16 cellular contexts compared by ENCODE assay signal in genomic region chr22:20248461-20248959, GRCh38. TPM values are rescaled to one million over a fixed set of nuclear protein-coding genes. Genes with fewer than 3 reads are reported as not detected.
DNase-seq lines count a peak whose midpoint lies in the region; ATAC-seq and TF ChIP-seq lines count a peak whose summit lies in the region.
"Had no signal": no experiment of that assay in that cellular context is flagged by ENCODE, and none has a peak within 500 bp of the region (broad histone marks: within the 10 kb centered on the region; RNA-seq: fewer than 3 reads in every experiment).

No MANE protein-coding gene starts in this region.

- no TSS peak for BruUV-seq in PC-3 (replicated peaks; lab: Mats Ljungman, UMichigan)

- POLR2A ChIA-PET in SK-N-SH (lab: Yijun Ruan, JAX) (no interaction called here), PC-3 (lab: Charles Lee; ENCODE audit: unreplicated experiment) (no interaction called here)

- no peak overlapping the region for H3K4me2 ChIP-seq in SK-N-SH
- H3K4me2 ChIP-seq in PC-3 (ENCODE audit: low read length), result no peak overlapping the region

- H3F3A ChIP-seq in SK-N-SH (replicated peaks; ENCODE audit: insufficient read depth), result no peaks in the 10 kb centered on the region
- H3F3A ChIP-seq in PC-3 (ENCODE audit: low read length, unreplicated experiment), result no peaks in the 10 kb centered on the region

- intact Hi-C loops in PC-3 (cut with micrococcal nuclease), result no loop called here

- no peaks in the 10 kb centered on the region for H3K9me3 ChIP-seq in SK-N-SH
- H3K9me3 ChIP-seq in PC-3 (ENCODE audit: low read length), result no peaks in the 10 kb centered on the region

- CTCF ChIA-PET in SK-N-SH (lab: Yijun Ruan, JAX), result interaction anchor here (0.6 to 1.6 kb wide), 4 partner anchors 10 to 92 kb away, joined by 3 to 4 read pairs (median 3); no protein-coding TSS in a partner anchor
- CTCF ChIA-PET in PC-3 (lab: Charles Lee), result no interaction called here

- H3K4me1 ChIP-seq in SK-N-SH (ENCODE audit: control insufficient read depth in 1 of 2, insufficient read depth in 2 of 2, low read depth in 1 of 2, low read length in 1 of 2) (peaks cover 0 to 69% of the 10 kb centered on the region in 2 experiments; a peak in 1 of 4 replicates), PC-3 (ENCODE audit: insufficient read depth, low read length) (no peaks in the 10 kb centered on the region)

- DNase-seq in SK-N-SH (peak; percentile 65), NCI-H446 treated with DMSO at 0.1 percent for 48 hours (lab: John Stamatoyannopoulos, UW) (peak; percentile 37), PC-3 (no peak), occipital lobe (lab: John Stamatoyannopoulos, UW) (no peak)
- DNase-seq: 8988T; CD8-positive, alpha-beta T cell; H7; NCI-H2107; NCI-H226; NCI-H526; Right ventricle myocardium superior had no signal

- H2AFZ ChIP-seq in SK-N-SH (ENCODE audit: low read depth) (no peak overlapping the region), PC-3 (ENCODE audit: low read length) (no peak overlapping the region)

- TF ChIP-seq EP300 in SK-N-SH (IDR thresholded peaks at IDR 0.05; ENCODE audit: borderline replicate concordance in 1 of 2, low read depth in 1 of 2, low read length in 1 of 2), result no peak

- H3K27ac ChIP-seq in SK-N-SH (ENCODE audit: low read depth in 2 of 2, low read length in 1 of 2), result peak overlapping the region in 1 of 2 experiments; percentile 83; a peak in 2 of 4 replicates
- H3K27ac ChIP-seq in cingulate gyrus (ENCODE audit: low read depth, low read length), result peak overlapping the region; percentile 80
- H3K27ac ChIP-seq in PC-3 (ENCODE audit: low read length), result no peak overlapping the region
- H3K27ac ChIP-seq: HL-60 had no signal

- H3K79me2 ChIP-seq in SK-N-SH (ENCODE audit: insufficient read depth) (no peaks in the 10 kb centered on the region), PC-3 (ENCODE audit: low read length) (no peaks in the 10 kb centered on the region)

- H4K20me1 ChIP-seq in SK-N-SH (ENCODE audit: insufficient read depth) (no peaks in the 10 kb centered on the region), PC-3 (ENCODE audit: low read length) (no peaks in the 10 kb centered on the region)

- no CpG with 5 or more reads among the region's 12 CpGs for WGBS in SK-N-SH (ENCODE audit: low lambda C conversion rate)

- H3K36me3 ChIP-seq in SK-N-SH (replicated peaks in 1 of 2; ENCODE audit: control insufficient read depth in 1 of 2, insufficient read depth in 2 of 2, low read length in 1 of 2), result no peaks in the 10 kb centered on the region
- no peaks in the 10 kb centered on the region for H3K36me3 ChIP-seq in PC-3 (ENCODE audit: low read depth, low read length)

- H3K9ac ChIP-seq in SK-N-SH (no peak overlapping the region), PC-3 (ENCODE audit: low read length) (no peak overlapping the region)

- TF ChIP-seq CTCF in SK-N-SH (IDR thresholded peaks at IDR 0.05) (no peak), PC-3 (conservative IDR thresholded peaks at IDR 0.05; ENCODE audit: low read depth, low read length) (no peak)

- ATAC-seq in SK-N-SH treated with all-trans-retinoic acid at 6 μM for 48 hours (no peak), PC-3 (no peak), HG03354 (IDR thresholded peaks at IDR 0.05; ENCODE audit: poor library complexity, severe bottlenecking, unreplicated experiment) (no peak), HG03097 (IDR thresholded peaks at IDR 0.05; ENCODE audit: low FRiP score, unreplicated experiment) (no peak)
- ATAC-seq: CD8-positive, alpha-beta T cell had no signal

- H3K9me2 ChIP-seq in SK-N-SH (no peaks in the 10 kb centered on the region), PC-3 (replicated peaks; ENCODE audit: low read length) (no peaks in the 10 kb centered on the region)

- no peaks in the 10 kb centered on the region for H3K27me3 ChIP-seq in SK-N-SH (ENCODE audit: insufficient read depth)
- no peaks in the 10 kb centered on the region for H3K27me3 ChIP-seq in PC-3 (ENCODE audit: low read length)

- TF ChIP-seq RAD21 in SK-N-SH (IDR thresholded peaks at IDR 0.05; ENCODE audit: low read length), result no peak

- no peak overlapping the region for H3K4me3 ChIP-seq in SK-N-SH (ENCODE audit: low read depth in 2 of 2, low read length in 1 of 2)
- H3K4me3 ChIP-seq in PC-3 (ENCODE audit: low read length), result no peak overlapping the region

TF ChIP-seq in SK-N-SH, 30 proteins besides CTCF, POLR2A, EP300 and RAD21:
- no peak for TF ChIP-seq SMC3 (IDR thresholded peaks at IDR 0.05; ENCODE audit: low read depth, low read length)
- TF ChIP-seq MAX (IDR thresholded peaks at IDR 0.05; ENCODE audit: low read depth), result no peak
- TF ChIP-seq PBX3 (IDR thresholded peaks at IDR 0.05), result no peak
- no peak for TF ChIP-seq SIN3A (IDR thresholded peaks at IDR 0.05; ENCODE audit: borderline replicate concordance, low read depth, low read length)
- TF ChIP-seq FOSL2 (IDR thresholded peaks at IDR 0.05; ENCODE audit: borderline replicate concordance, low read depth), result no peak
- TF ChIP-seq RCOR1 (IDR thresholded peaks at IDR 0.05; ENCODE audit: low read length), result no peak
- no peak for TF ChIP-seq TCF12 (IDR thresholded peaks at IDR 0.05)
- TF ChIP-seq ZBTB33 (IDR thresholded peaks at IDR 0.05; ENCODE audit: borderline replicate concordance, low read depth), result no peak

TF ChIP-seq in SK-N-SH treated with all-trans-retinoic acid at 6 μM for 48 hours, 23 proteins besides CTCF, POLR2A, EP300 and RAD21:
- TF ChIP-seq RARB (CRISPR knock-in tag; IDR thresholded peaks at IDR 0.05) (no peak), POU6F1 (CRISPR knock-in tag; IDR thresholded peaks at IDR 0.05; ENCODE audit: borderline replicate concordance, low read depth) (no peak)

RNA-seq across cellular contexts. Expression of gene RTN4R, which starts 19.6 kb away (rescaled TPM):
- 0.23 and 0.39 TPM in 2 replicates for polyA plus RNA-seq in SK-N-SH (2012; rRNA removed)
- polyA plus RNA-seq in SK-N-SH (2012; cell fraction: cytosol; rRNA removed), result 0.12 and 0.47 TPM in 2 replicates
- polyA plus RNA-seq in SK-N-SH (2012; cell fraction: nucleus; rRNA removed), result 0.20 and 0.26 TPM in 2 replicates
- 10.4 and 12.2 TPM in 2 replicates for total RNA-seq in PC-3 (2014; rRNA removed)
- 9.5 TPM for total RNA-seq in occipital lobe

Comparison
In these comparisons a context has a peak if more than half of its experiments do, and no peak if none do; other contexts are left out.
1. DNase-seq: peak in SK-N-SH (single experiment) and NCI-H446 treated with DMSO at 0.1 percent for 48 hours (single experiment); none in PC-3 (single experiment) and occipital lobe (single experiment).